ENCODE assay signal across 14 cellular contexts in the genomic region with DNA sequence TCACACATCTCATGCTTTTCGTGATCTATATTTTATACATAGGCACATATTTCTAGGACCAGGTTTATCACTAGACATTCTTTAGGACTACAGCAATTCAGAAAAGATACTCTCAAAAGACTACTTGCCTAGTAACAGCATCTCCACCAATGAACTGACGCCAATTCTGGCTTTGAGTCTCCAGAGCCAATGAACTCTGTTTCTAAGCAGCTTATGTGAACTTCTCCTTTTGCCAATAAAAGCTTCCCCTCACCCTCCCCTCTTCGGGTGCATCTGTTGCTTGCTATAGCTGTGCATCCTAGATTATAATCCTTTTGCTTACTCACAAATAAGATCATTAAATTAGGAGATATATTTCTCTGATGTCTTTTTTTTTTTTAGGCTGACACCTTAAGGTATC. TPM values are rescaled to one million over a fixed set of nuclear protein-coding genes. Genes with fewer than 3 reads are reported as not detected.
DNase-seq lines count a peak whose midpoint lies in the region; ATAC-seq, FAIRE-seq and TF ChIP-seq lines count a peak whose summit lies in the region.
"Had no signal": no experiment of that assay in that cellular context is flagged by ENCODE, and none has a peak within 500 bp of the region (broad histone marks: within the 10 kb centered on the region; RNA-seq: fewer than 3 reads in every experiment).

No MANE protein-coding gene starts in this region.

- peaks cover 10% of the 10 kb centered on the region for H3K36me3 Mint-ChIP-seq in T-helper 17 cell (ENCODE audit: low read depth)
- H3K36me3 Mint-ChIP-seq: CD14-positive monocyte had no signal

- DNase-seq in GM12892 (ENCODE audit: insufficient read length) (no peak), T-helper 17 cell (no peak), medulla oblongata (ENCODE audit: extremely low spot score) (peak; percentile 77), activated gamma-delta T cell (lab: John Stamatoyannopoulos, UW) (no peak), NCI-H2081 (lab: John Stamatoyannopoulos, UW) (no peak), lower leg skin (ENCODE audit: low spot score in 2 of 2) (no peak)
- DNase-seq: activated naive CD8-positive, alpha-beta T cell treated with anti-CD3 and anti-CD28 coated beads, Interleukin-2, amount 50 U/mL, for 24 hours; left ventricle myocardium inferior; NCI-H1930; stimulated activated naive CD8-positive, alpha-beta T cell treated with anti-CD3 and anti-CD28 coated beads, Interleukin-15, amount 100 ng/mL, for 72 hours had no signal

- H3K27me3 Mint-ChIP-seq in T-helper 17 cell = no peaks in the 10 kb centered on the region
- H3K27me3 Mint-ChIP-seq: activated naive CD8-positive, alpha-beta T cell treated with anti-CD3 and anti-CD28 coated beads, Interleukin-2, amount 50 U/mL, for 24 hours; stimulated activated naive CD8-positive, alpha-beta T cell treated with anti-CD3 and anti-CD28 coated beads, Interleukin-15, amount 100 ng/mL, for 72 hours had no signal

- 65 to 72% methylated on average over 3 of the region's 3 CpGs for WGBS in lower leg skin, 2 donors

- peak; percentile 93 for ATAC-seq in HG02885 (IDR thresholded peaks at IDR 0.05; ENCODE audit: poor library complexity, unreplicated experiment)
- peak; percentile 48 for ATAC-seq in T-helper 17 cell
- no peak for ATAC-seq in GM21526 (IDR thresholded peaks at IDR 0.05; ENCODE audit: low FRiP score, unreplicated experiment)
- ATAC-seq: activated naive CD8-positive, alpha-beta T cell treated with anti-CD3 and anti-CD28 coated beads, Interleukin-2, amount 50 U/mL, for 24 hours; stimulated activated naive CD8-positive, alpha-beta T cell treated with anti-CD3 and anti-CD28 coated beads, Interleukin-15, amount 100 ng/mL, for 72 hours had no signal

- H3K4me3 ChIP-seq in lower leg skin (ENCODE audit: low read depth, poor library complexity, severe bottlenecking) = no peak overlapping the region
- H3K4me3 ChIP-seq: dorsolateral prefrontal cortex, left ventricle myocardium inferior had no signal

- TF ChIP-seq POLR2A in GM12892 (IDR thresholded peaks at IDR 0.05; ENCODE audit: low read depth, low read length) (no peak), lower leg skin (IDR thresholded peaks at IDR 0.05) (no peak)

- peaks cover 3% of the 10 kb centered on the region for H3K4me1 Mint-ChIP-seq in T-helper 17 cell
- H3K4me1 Mint-ChIP-seq: stimulated activated naive CD8-positive, alpha-beta T cell treated with anti-CD3 and anti-CD28 coated beads, Interleukin-15, amount 100 ng/mL, for 72 hours had no signal

- no peak for TF ChIP-seq CTCF in lower leg skin (IDR thresholded peaks at IDR 0.05)

- no peak overlapping the region for H3K27ac Mint-ChIP-seq in T-helper 17 cell
- H3K27ac Mint-ChIP-seq: activated naive CD8-positive, alpha-beta T cell treated with anti-CD3 and anti-CD28 coated beads, Interleukin-2, amount 50 U/mL, for 24 hours; stimulated activated naive CD8-positive, alpha-beta T cell treated with anti-CD3 and anti-CD28 coated beads, Interleukin-15, amount 100 ng/mL, for 72 hours had no signal

- H3K9me3 ChIP-seq in T-helper 17 cell (ENCODE audit: control insufficient read depth, low read length, poor library complexity, severe bottlenecking) = no peaks in the 10 kb centered on the region
- H3K9me3 ChIP-seq: left ventricle myocardium inferior had no signal

- FAIRE-seq in GM12892 (lab: Jason Lieb, UNC) = peak; percentile 38

- no peak overlapping the region for H3K4me3 Mint-ChIP-seq in T-helper 17 cell
- H3K4me3 Mint-ChIP-seq: activated naive CD8-positive, alpha-beta T cell treated with anti-CD3 and anti-CD28 coated beads, Interleukin-2, amount 50 U/mL, for 24 hours; CD14-positive monocyte; stimulated activated naive CD8-positive, alpha-beta T cell treated with anti-CD3 and anti-CD28 coated beads, Interleukin-15, amount 100 ng/mL, for 72 hours had no signal

- intact Hi-C loops in lower leg skin (cut with DNase I; ENCODE audit: low total_unique reads) = no loop called here

RNA-seq across cellular contexts. Expression of gene ANKK1, which starts 11.4 kb away (rescaled TPM):
- polyA plus RNA-seq in GM12892 (2012; ENCODE audit: missing spikeins) = 0.34 TPM
- total RNA-seq in T-helper 17 cell (1 to 10 TPM; 2.0 to 2.4 TPM), lower leg skin (1 to 10 TPM; 1.3 to 8.4 (median 3.5) TPM)
- total RNA-seq: left ventricle myocardium inferior had no signal
